Comparison of ENCODE assay signal across 8 cellular contexts in genomic region chr9:72305102-72305546, GRCh38. TPM values are rescaled to one million over a fixed set of nuclear protein-coding genes. Genes with fewer than 3 reads are reported as not detected.
DNase-seq lines count a peak whose midpoint lies in the region; ATAC-seq and TF ChIP-seq lines count a peak whose summit lies in the region.

No MANE protein-coding gene starts in this region.

- ATAC-seq in HG02759 (IDR thresholded peaks at IDR 0.05; ENCODE audit: unreplicated experiment) (peak; percentile 86), left colon (peak; percentile 97)

- DNase-seq in SHP77 (lab: John Stamatoyannopoulos, UW) = peak; percentile 33 to 38
- no peak for DNase-seq in SHP77 treated with DMSO at 0.1 percent for 48 hours (lab: John Stamatoyannopoulos, UW)
- peak; percentile 83 for DNase-seq in NOMO-1 treated with dmso at 0.1 percent for 144 hours (lab: John Stamatoyannopoulos, UW; ENCODE audit: unreplicated experiment)
- DNase-seq in colonic mucosa = peak; percentile 92
- peak; percentile 73 to 93 for DNase-seq in left colon
- no peak for DNase-seq in RPMI8226

- H3K4me1 ChIP-seq in colonic mucosa = no peaks in the 10 kb centered on the region
- peaks cover 3 to 24% (median 14%) of the 10 kb centered on the region in 5 donors for H3K4me1 ChIP-seq in subcutaneous abdominal adipose tissue (ENCODE audit: control insufficient read depth in 5 of 5, insufficient read depth in 5 of 5, low read length in 5 of 5)

- H3K9me3 ChIP-seq in colonic mucosa (no peaks in the 10 kb centered on the region), subcutaneous abdominal adipose tissue (ENCODE audit: control insufficient read depth in 5 of 5, low read length in 5 of 5) (no peaks in the 10 kb centered on the region)

- no peak for TF ChIP-seq CTCF in colonic mucosa (IDR thresholded peaks at IDR 0.05)

- intact Hi-C loops in colonic mucosa (cut with DNase I) = loop anchor here (5.0 kb wide), 1 partner anchor 57 kb away; no protein-coding TSS in a partner anchor
- intact Hi-C loops in left colon (cut with DNase I, micrococcal nuclease) = no loop called here

- H3K27me3 ChIP-seq in colonic mucosa (no peaks in the 10 kb centered on the region), subcutaneous abdominal adipose tissue (ENCODE audit: control insufficient read depth in 5 of 5, insufficient read depth in 4 of 5, low read length in 5 of 5) (no peaks in the 10 kb centered on the region)

- H3K27ac ChIP-seq in colonic mucosa = peak overlapping the region; percentile 89
- peak overlapping the region; percentile 26 for H3K27ac ChIP-seq in subcutaneous abdominal adipose tissue (ENCODE audit: low read depth, low read length)

- peak overlapping the region in 1 of 2 donors; percentile 76 for H3K9ac ChIP-seq in colonic mucosa (ENCODE audit: low read depth in 2 of 2, low read length in 2 of 2)
- peak overlapping the region in 4 of 5 donors; percentile 34 to 72 (median 50) for H3K9ac ChIP-seq in subcutaneous abdominal adipose tissue (ENCODE audit: low read length in 5 of 5)

- H3K4me3 ChIP-seq in colonic mucosa (peak overlapping the region; percentile 20), subcutaneous abdominal adipose tissue (ENCODE audit: low read depth in 1 of 5, low read length in 5 of 5) (peak overlapping the region; percentile 26 to 60 (median 42))

- no peaks in the 10 kb centered on the region for H3K36me3 ChIP-seq in colonic mucosa
- no peaks in the 10 kb centered on the region for H3K36me3 ChIP-seq in subcutaneous abdominal adipose tissue (ENCODE audit: control insufficient read depth in 5 of 5, insufficient read depth in 5 of 5, low read length in 5 of 5)

RNA-seq across cellular contexts. Expression of gene ZFAND5, which starts 59.9 kb away (rescaled TPM):
- 100 to 1,000 TPM in 1 of 2 donors, 10 to 100 TPM in 1; 86.9 to 164 TPM for total RNA-seq in colonic mucosa
- 100 to 1,000 TPM; 105 to 161 TPM for total RNA-seq in left colon

Comparison
In these comparisons a context has a peak if more than half of its experiments do, and no peak if none do; other contexts are left out.
1. DNase-seq: peak in SHP77 (2 of 2), NOMO-1 treated with dmso at 0.1 percent for 144 hours (single experiment), colonic mucosa (single experiment) and left colon (2 of 2); none in SHP77 treated with DMSO at 0.1 percent for 48 hours (single experiment) and RPMI8226 (single experiment).